ENCODE assay signal across 8 cellular contexts in the genomic region with DNA sequence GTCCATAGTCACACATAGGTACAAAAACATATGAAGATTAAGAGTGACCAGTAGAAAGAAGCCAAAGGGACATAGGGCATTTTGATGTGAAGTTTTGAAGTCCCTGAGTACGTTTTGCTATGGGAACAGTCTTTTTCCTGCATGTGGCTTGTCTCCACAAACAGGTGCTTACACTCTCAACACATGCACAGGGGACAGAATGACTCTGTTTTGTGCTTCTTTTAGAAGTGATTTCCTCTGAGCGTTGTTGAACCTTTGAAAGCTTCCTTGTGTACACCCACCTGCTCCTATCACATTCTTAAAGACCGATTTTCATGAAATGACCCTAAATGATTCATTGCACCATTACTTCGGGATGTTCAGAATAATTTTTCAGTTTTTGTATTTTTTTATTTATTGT.
"Had no signal": no experiment of that assay in that cellular context is flagged by ENCODE, and none has a peak within 500 bp of the region (broad histone marks: within the 10 kb centered on the region; RNA-seq: fewer than 3 reads in every experiment).

No MANE protein-coding gene starts in this region.

- H3K4me3 ChIP-seq: K562 had no signal

- FAIRE-seq: HTR-8/SVneo, K562 had no signal

- H3K27ac ChIP-seq: HL-60, KMS-11 had no signal

- H3K4me2 ChIP-seq: KMS-11 had no signal

- DNase-seq: IMR-90, KBM-7, KG1 had no signal

- ATAC-seq: HepG2, K562 had no signal

- H3K9ac ChIP-seq: KMS-11 had no signal
